Comparison of ENCODE assay signal across 1 cellular context in genomic region chr3:45994661-45995369, GRCh38.
A peak's percentile ranks its signal among the peaks of the same experiment; 100 is the strongest.
TF ChIP-seq lines count a peak whose summit lies in the region.

No MANE protein-coding gene starts in this region.

TF ChIP-seq in H1, 55 proteins besides CTCF, POLR2A, EP300 and RAD21:
- TF ChIP-seq BCL11A (IDR thresholded peaks at IDR 0.05; ENCODE audit: low read depth in 2 of 2, low read length in 2 of 2) (no peak), NRF1 (IDR thresholded peaks at IDR 0.05; ENCODE audit: low read depth, low read length) (0 out of 2 replicates have a peak, but pooled peaks have one; percentile 31)
TF ChIP-seq in H1: peak in this region for 1.
